ENCODE assay signal across 13 cellular contexts in the genomic region with DNA sequence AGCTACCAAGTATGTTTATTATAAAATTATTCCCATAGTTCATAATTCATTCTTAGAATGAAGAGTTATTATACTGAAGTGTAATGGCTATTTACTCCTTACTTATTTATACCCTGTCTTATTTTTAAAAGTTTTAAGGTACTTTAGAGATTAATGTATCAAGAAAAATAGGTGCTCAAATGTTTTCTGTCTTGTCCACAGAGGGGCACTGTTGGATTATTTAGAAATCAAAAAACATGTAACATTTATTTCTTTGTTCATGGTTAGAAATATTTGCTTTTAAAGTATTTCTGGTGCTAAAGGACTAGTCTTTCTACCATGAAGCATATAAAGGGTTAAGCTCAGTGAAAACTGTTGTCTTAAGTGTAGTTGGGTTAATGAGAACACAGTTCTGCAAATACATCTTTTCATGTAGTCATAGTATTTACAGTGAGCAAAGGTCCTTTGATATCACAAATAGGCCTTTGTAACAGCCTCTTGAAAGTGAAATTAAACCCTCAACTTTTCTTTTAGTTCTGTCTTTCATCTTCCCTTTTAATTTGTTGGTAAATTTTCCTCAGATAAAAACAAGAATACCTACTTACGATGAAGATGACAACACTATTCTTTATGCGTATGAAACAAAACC. TPM values are rescaled to one million over a fixed set of nuclear protein-coding genes. Genes with fewer than 3 reads are reported as not detected.
DNase-seq lines count a peak whose midpoint lies in the region; ATAC-seq and TF ChIP-seq lines count a peak whose summit lies in the region.
"Had no signal": no experiment of that assay in that cellular context is flagged by ENCODE, and none has a peak within 500 bp of the region (broad histone marks: within the 10 kb centered on the region; RNA-seq: fewer than 3 reads in every experiment).

No MANE protein-coding gene starts in this region.

- H3K9me3 ChIP-seq in cardiac muscle cell (ENCODE audit: low read depth), result no peaks in the 10 kb centered on the region

- ATAC-seq in left cardiac atrium, result no peak

- no peaks in the 10 kb centered on the region for H3K27me3 ChIP-seq in cardiac muscle cell

- DNase-seq in cardiac muscle cell (ENCODE audit: low read depth in 1 of 2, low spot score in 1 of 2) (peak in 1 of 2 donors; percentile 9), left cardiac atrium (no peak), RWPE1 (ENCODE audit: low spot score) (no peak), foreskin fibroblast (peak in 1 of 2 donors; percentile 34), type B pancreatic cell (ENCODE audit: extremely low spot score, unreplicated experiment) (no peak), cerebellum (ENCODE audit: low spot score) (no peak), mesenteric fat pad (ENCODE audit: low spot score) (no peak), foreskin melanocyte (no peak)
- DNase-seq: activated T-cell treated with anti-CD3 and anti-CD28 coated beads, Interleukin-2, amount 50 U/mL, for 48 hours; MV-4-11; stimulated activated CD4-positive, alpha-beta T cell treated with anti-CD3 and anti-CD28 coated beads, Interleukin-2, amount 100 ng/mL, for 24 hours; T-helper 1 cell had no signal

- POLR2A ChIA-PET in RWPE1 (lab: Yijun Ruan, JAX; ENCODE audit: low non-redundant PET), result no interaction called here

- H3K27me3 Mint-ChIP-seq in type B pancreatic cell, result peaks cover 2% of the 10 kb centered on the region
- H3K27me3 Mint-ChIP-seq: CD4-positive, alpha-beta memory T cell had no signal

- H3K4me3 ChIP-seq in cardiac muscle cell (no peak overlapping the region), foreskin fibroblast (ENCODE audit: low read depth in 1 of 2, low read length in 2 of 2) (no peak overlapping the region)

- no peaks in the 10 kb centered on the region for H3K4me1 ChIP-seq in cardiac muscle cell (ENCODE audit: low read depth)

- no peak overlapping the region for H3K4me3 Mint-ChIP-seq in type B pancreatic cell
- H3K4me3 Mint-ChIP-seq: CD4-positive, alpha-beta memory T cell had no signal

- TF ChIP-seq CTCF in cardiac muscle cell (IDR thresholded peaks at IDR 0.05; ENCODE audit: low read depth, low read length) (peak; percentile 20), RWPE1 (conservative IDR thresholded peaks at IDR 0.05; ENCODE audit: low read depth) (peak; percentile 59; the same call in 1 of the 2 replicates), foreskin fibroblast (IDR thresholded peaks at IDR 0.05; ENCODE audit: low read depth, low read length) (peak; percentile 13), type B pancreatic cell (conservative IDR thresholded peaks at IDR 0.05) (peak; percentile 72)

- H3K27ac ChIP-seq in cardiac muscle cell, result no peak overlapping the region
- H3K27ac ChIP-seq in RWPE1, result no peak overlapping the region

- H3K4me1 Mint-ChIP-seq in type B pancreatic cell (ENCODE audit: unreplicated experiment), result peaks cover 3% of the 10 kb centered on the region

- CTCF ChIA-PET in RWPE1 (lab: Yijun Ruan, JAX), result interaction anchor here (0.5 to 0.7 kb wide), 2 partner anchors 469 to 597 kb away, joined by 3 read pairs; no protein-coding TSS in a partner anchor

- no peaks in the 10 kb centered on the region for H3K36me3 ChIP-seq in cardiac muscle cell

- no peak overlapping the region for H3K27ac Mint-ChIP-seq in type B pancreatic cell
- H3K27ac Mint-ChIP-seq: CD4-positive, alpha-beta memory T cell had no signal

- H3K9me3 Mint-ChIP-seq in type B pancreatic cell, result no peaks in the 10 kb centered on the region

- intact Hi-C loops in left cardiac atrium (cut with DNase I), result no loop called here

- H3K36me3 Mint-ChIP-seq in type B pancreatic cell, result no peaks in the 10 kb centered on the region

RNA-seq across cellular contexts. Expression of gene SCML1, which starts 7.7 kb away (rescaled TPM):
- total RNA-seq in cardiac muscle cell (4.5 and 5.4 TPM in 2 replicates), left cardiac atrium (1 to 10 TPM; 6.6 to 8.8 TPM), type B pancreatic cell (ENCODE audit: low replicate concordance) (4.9 and 9.3 TPM in 2 replicates), cerebellum (8.2 TPM), mesenteric fat pad (15.4 TPM)
- polyA plus RNA-seq in cardiac muscle cell, result 4.4 and 6.5 TPM in 2 replicates

Comparison
In these comparisons a context has a peak if more than half of its experiments do, and no peak if none do; other contexts are left out.
1. CTCF ChIP-seq: peak in every context shown above with its lines; median percentile 72 in type B pancreatic cell; 59 in RWPE1; 20 in cardiac muscle cell; 13 in foreskin fibroblast.